In the genomic region with DNA sequence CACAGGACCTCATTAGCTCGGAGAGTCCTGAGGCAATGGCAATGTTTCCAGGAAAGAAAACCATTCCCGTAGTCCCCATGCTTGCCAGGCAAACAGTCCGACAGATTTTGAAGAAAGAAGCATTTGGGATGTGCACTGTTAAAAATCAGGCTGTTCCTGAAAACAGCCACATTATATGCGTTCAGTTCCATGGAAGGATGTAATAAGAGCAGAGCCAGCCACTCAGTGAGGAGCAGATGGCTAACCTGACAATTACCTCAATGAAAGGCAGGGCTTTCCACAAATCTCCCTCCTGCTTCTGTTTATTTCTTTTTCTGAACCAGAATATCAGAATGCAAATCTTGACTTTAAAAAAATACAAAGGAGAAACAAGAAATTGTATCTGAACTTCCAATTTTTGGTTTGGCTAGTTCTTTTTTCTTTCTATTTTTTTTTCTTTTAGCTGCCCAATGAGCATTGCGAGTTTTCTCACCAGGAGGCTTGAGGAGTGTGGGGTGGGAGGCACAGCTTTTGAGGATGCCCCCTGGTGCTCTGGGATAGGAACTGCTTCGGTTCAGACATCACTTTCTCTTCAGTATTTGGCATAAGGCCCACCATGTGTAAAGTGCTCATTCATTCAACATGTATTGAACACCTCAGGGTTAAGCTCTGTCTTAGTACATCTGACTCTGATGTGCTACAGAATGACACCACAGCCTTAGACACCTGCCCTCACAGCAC, we compare ENCODE assay signal across 8 cellular contexts.
DNase-seq lines count a peak whose midpoint lies in the region; ATAC-seq, FAIRE-seq and TF ChIP-seq lines count a peak whose summit lies in the region.

No MANE protein-coding gene starts in this region.

- POLR2A ChIA-PET in H1 (lab: Charles Lee; ENCODE audit: partially characterized antibody): interaction anchor here (0.7 kb wide), 1 partner anchor 176 kb away, joined by 3 read pairs; no protein-coding TSS in a partner anchor
- POLR2A ChIA-PET in naive thymus-derived CD4-positive, alpha-beta T cell (lab: Charles Lee): interaction anchor here (1.2 to 1.6 kb wide), 2 partner anchors 30 to 32 kb away, joined by 3 to 4 read pairs; no protein-coding TSS in a partner anchor

- no peaks in the 10 kb centered on the region for H3K9me3 Mint-ChIP-seq in naive thymus-derived CD4-positive, alpha-beta T cell

- H3K36me3 ChIP-seq in H1 (ENCODE audit: control insufficient read depth in 2 of 4, insufficient read depth in 4 of 4, low read length in 3 of 4): peaks cover 0 to 8% (median 0%) of the 10 kb centered on the region in 4 experiments; a peak in 2 of 8 replicates
- no peaks in the 10 kb centered on the region for H3K36me3 ChIP-seq in naive thymus-derived CD4-positive, alpha-beta T cell (ENCODE audit: control insufficient read depth in 2 of 3, insufficient read depth in 3 of 3, low read length in 3 of 3)

- no peak overlapping the region for H3K27ac ChIP-seq in H1 (ENCODE audit: low read depth, low read length)
- no peak overlapping the region for H3K27ac ChIP-seq in naive thymus-derived CD4-positive, alpha-beta T cell (ENCODE audit: low read depth, low read length)

- H3K4me1 ChIP-seq in H1 (replicated peaks in 1 of 4; ENCODE audit: control insufficient read depth in 3 of 4, insufficient read depth in 4 of 4, low read length in 3 of 4): peaks cover 0 to 6% (median 0%) of the 10 kb centered on the region in 4 experiments; a peak in 1 of 7 replicates
- H3K4me1 ChIP-seq in naive thymus-derived CD4-positive, alpha-beta T cell (ENCODE audit: control insufficient read depth in 2 of 2, insufficient read depth in 2 of 2, low read length in 2 of 2): no peaks in the 10 kb centered on the region

- no peak overlapping the region for H2BK120ac ChIP-seq in H1 (replicated peaks; ENCODE audit: low read depth, low read length)

- no peak overlapping the region for H3K4me2 ChIP-seq in H1 (ENCODE audit: insufficient read depth in 1 of 2, low read depth in 2 of 2, low read length in 2 of 2)

- peak; percentile 64 to 82 (median 69) for TF ChIP-seq CTCF in H1 (IDR thresholded peaks at IDR 0.05; ENCODE audit: control extremely low read depth in 1 of 3, insufficient read depth in 1 of 3, low read depth in 1 of 3, low read length in 3 of 3)

- H3K4me3 ChIP-seq in H1 (ENCODE audit: extremely low read depth in 1 of 4, insufficient read depth in 2 of 4, low read depth in 3 of 4, low read length in 4 of 4): no peak overlapping the region
- H3K4me3 ChIP-seq in naive thymus-derived CD4-positive, alpha-beta T cell (ENCODE audit: low read length): no peak overlapping the region

- no peak overlapping the region for H4K8ac ChIP-seq in H1 (ENCODE audit: extremely low read depth, insufficient read depth, low read length)

- H3K27me3 Mint-ChIP-seq in naive thymus-derived CD4-positive, alpha-beta T cell: peaks cover 0 to 4% (median 0%) of the 10 kb centered on the region in 5 donors

- intact Hi-C loops in naive thymus-derived CD4-positive, alpha-beta T cell (cut with micrococcal nuclease): loop anchor here (1.0 to 5.0 kb wide), 4 partner anchors 31 to 80 kb away; no protein-coding TSS in a partner anchor

- no peak overlapping the region for H3K23ac ChIP-seq in H1 (ENCODE audit: insufficient read length)

- no peaks in the 10 kb centered on the region for H3K79me1 ChIP-seq in H1 (ENCODE audit: low read depth, low read length)

- H3K79me2 ChIP-seq in H1 (ENCODE audit: control insufficient read depth in 1 of 2, insufficient read depth in 2 of 2, low read length in 2 of 2): no peaks in the 10 kb centered on the region

- H3K4ac ChIP-seq in H1 (replicated peaks; ENCODE audit: insufficient read length, low read depth, low read length): no peak overlapping the region

- H3K27ac Mint-ChIP-seq in naive thymus-derived CD4-positive, alpha-beta T cell: peak overlapping the region in 1 of 9 donors; percentile 59

- FAIRE-seq in H1 (lab: Jason Lieb, UNC): peak; percentile 91

- no peaks in the 10 kb centered on the region for H3K27me3 ChIP-seq in H1 (replicated peaks in 1 of 4; ENCODE audit: control insufficient read depth in 3 of 4, extremely low read depth in 1 of 4, insufficient read depth in 3 of 4, low read length in 3 of 4)
- H3K27me3 ChIP-seq in naive thymus-derived CD4-positive, alpha-beta T cell (ENCODE audit: control insufficient read depth in 2 of 2, insufficient read depth in 2 of 2, low read length in 2 of 2): no peaks in the 10 kb centered on the region

- H2BK20ac ChIP-seq in H1 (ENCODE audit: low read length): no peak overlapping the region

- H3K36me3 Mint-ChIP-seq in naive thymus-derived CD4-positive, alpha-beta T cell: no peaks in the 10 kb centered on the region

- no peak overlapping the region for H2BK5ac ChIP-seq in H1 (ENCODE audit: low read depth, low read length)

- no peak overlapping the region for H3K9ac ChIP-seq in H1 (replicated peaks in 1 of 4; ENCODE audit: extremely low read depth in 1 of 4, low read depth in 3 of 4, low read length in 3 of 4)

- CTCF ChIA-PET in H1 (lab: Charles Lee; ENCODE audit: partially characterized antibody): interaction anchor here (0.7 to 2.8 kb wide), 25 partner anchors 9 to 1620 kb away, joined by 3 to 35 read pairs (median 4); no protein-coding TSS in a partner anchor
- CTCF ChIA-PET in naive thymus-derived CD4-positive, alpha-beta T cell (lab: Charles Lee): interaction anchor here (0.5 to 1.8 kb wide), 6 partner anchors 31 to 1460 kb away, joined by 3 to 5 read pairs (median 4); no protein-coding TSS in a partner anchor

- ATAC-seq in GM19043 (IDR thresholded peaks at IDR 0.05; ENCODE audit: low read depth, unreplicated experiment): peak; percentile 83
- ATAC-seq in HG03135 (IDR thresholded peaks at IDR 0.05; ENCODE audit: unreplicated experiment): peak; percentile 87
- peak; percentile 97 for ATAC-seq in naive thymus-derived CD4-positive, alpha-beta T cell

- H4K20me1 ChIP-seq in H1 (replicated peaks in 1 of 2; ENCODE audit: control insufficient read depth in 1 of 2, insufficient read depth in 2 of 2, low read length in 2 of 2): no peaks in the 10 kb centered on the region

- no peak overlapping the region for H4K91ac ChIP-seq in H1 (replicated peaks; ENCODE audit: insufficient read length, low read length)

- H3K56ac ChIP-seq in H1 (replicated peaks; ENCODE audit: insufficient read length, low read depth, low read length): no peak overlapping the region

- no peak overlapping the region; the same call in 1 of the 2 replicates for H2BK12ac ChIP-seq in H1 (ENCODE audit: low read depth, low read length)

- no peak overlapping the region for H3K4me3 Mint-ChIP-seq in naive thymus-derived CD4-positive, alpha-beta T cell

- TF ChIP-seq POLR2A in H1 (IDR thresholded peaks at IDR 0.05; ENCODE audit: control extremely low read depth in 1 of 2, low read depth in 2 of 2, low read length in 2 of 2): no peak

- TF ChIP-seq RAD21 in H1 (IDR thresholded peaks at IDR 0.05 in 1 of 2, conservative IDR thresholded peaks at IDR 0.05 in 1 of 2; ENCODE audit: low read depth in 2 of 2, low read length in 2 of 2): peak; percentile 37 to 50

- no peaks in the 10 kb centered on the region for H3K9me3 ChIP-seq in H1 (ENCODE audit: insufficient read depth in 2 of 2, low read depth in 1 of 2, low read length in 1 of 2)
- H3K9me3 ChIP-seq in naive thymus-derived CD4-positive, alpha-beta T cell (ENCODE audit: control insufficient read depth in 2 of 3, low read length in 3 of 3): no peaks in the 10 kb centered on the region

- DNase-seq in CD1c-positive myeloid dendritic cell (ENCODE audit: extremely low spot score): peak; percentile 44
- peak; percentile 72 for DNase-seq in NCI-H226
- DNase-seq in activated CD4-positive, alpha-beta T cell treated with anti-CD3 and anti-CD28 coated beads for 4 hours: peak; percentile 54 to 59
- DNase-seq in H1 (ENCODE audit: low read depth in 1 of 2, low spot score in 2 of 2): peak; percentile 17 to 53
- peak; percentile 7 to 76 (median 64) for DNase-seq in naive thymus-derived CD4-positive, alpha-beta T cell
- DNase-seq in NCI-H1930 (lab: John Stamatoyannopoulos, UW): no peak

- H3K4me1 Mint-ChIP-seq in naive thymus-derived CD4-positive, alpha-beta T cell: peaks cover 0 to 7% (median 5%) of the 10 kb centered on the region in 7 donors

- no peak overlapping the region for H2AFZ ChIP-seq in H1 (ENCODE audit: low read length)

- no peak for TF ChIP-seq EP300 in H1 (IDR thresholded peaks at IDR 0.05; ENCODE audit: borderline replicate concordance in 1 of 2, low read depth in 2 of 2, low read length in 2 of 2)

- H2AK5ac ChIP-seq in H1 (ENCODE audit: low read depth, low read length): no peak overlapping the region

- H2BK15ac ChIP-seq in H1 (ENCODE audit: low read length): no peak overlapping the region

- H3K18ac ChIP-seq in H1 (ENCODE audit: extremely low read depth, low read length): no peak overlapping the region

- no peak overlapping the region for H3K14ac ChIP-seq in H1 (ENCODE audit: insufficient read length)

- 70% methylated on average over 6 of the region's 6 CpGs; no CpG with 5 or more reads in 1 of the 2 experiments for WGBS in H1 (ENCODE audit: extremely low coverage in 1 of 2, insufficient coverage in 1 of 2, insufficient read length in 1 of 2, insufficient replicate concordance in 2 of 2, low coverage in 1 of 2, low lambda C conversion rate in 2 of 2, missing lambda C conversion rate in 1 of 2), 2 experiments

- H3K23me2 ChIP-seq in H1 (ENCODE audit: low read depth, low read length): no peaks in the 10 kb centered on the region

- no peak overlapping the region for H4K5ac ChIP-seq in H1 (ENCODE audit: insufficient read length, low read depth, low read length)

TF ChIP-seq in H1, 55 proteins besides CTCF, POLR2A, EP300 and RAD21 (continues in another document):
- TF ChIP-seq SP4 (IDR thresholded peaks at IDR 0.05; ENCODE audit: low read length) (no peak), JUND (IDR thresholded peaks at IDR 0.05; ENCODE audit: low read length) (no peak), BACH1 (IDR thresholded peaks at IDR 0.05; ENCODE audit: low read length) (no peak), EGR1 (IDR thresholded peaks at IDR 0.05; ENCODE audit: borderline replicate concordance, low read depth, low read length) (no peak), POLR2AphosphoS5 (IDR thresholded peaks at IDR 0.05; ENCODE audit: low read depth, low read length) (no peak)
- TF ChIP-seq, protein P1, sequence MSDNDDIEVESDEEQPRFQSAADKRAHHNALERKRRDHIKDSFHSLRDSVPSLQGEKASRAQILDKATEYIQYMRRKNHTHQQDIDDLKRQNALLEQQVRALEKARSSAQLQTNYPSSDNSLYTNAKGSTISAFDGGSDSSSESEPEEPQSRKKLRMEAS (IDR thresholded peaks at IDR 0.05): no peak

Comparison
In these comparisons a context has a peak if more than half of its experiments do, and no peak if none do; other contexts are left out.
1. DNase-seq: peak in CD1c-positive myeloid dendritic cell (single experiment), NCI-H226 (single experiment), activated CD4-positive, alpha-beta T cell treated with anti-CD3 and anti-CD28 coated beads for 4 hours (2 of 2), H1 (2 of 2) and naive thymus-derived CD4-positive, alpha-beta T cell (9 of 9); none in NCI-H1930 (0 of 2).
2. Peak in every context shown above with its lines, with median percentiles within 50 percentile points of each other: ATAC-seq.